ENCODE assay signal across 8 cellular contexts in genomic region chr7:92244803-92245486, GRCh38. TPM values are rescaled to one million over a fixed set of nuclear protein-coding genes. Genes with fewer than 3 reads are reported as not detected.
A peak's percentile ranks its signal among the peaks of the same experiment; 100 is the strongest.
DNase-seq lines count a peak whose midpoint lies in the region; ATAC-seq, FAIRE-seq and TF ChIP-seq lines count a peak whose summit lies in the region.

No MANE protein-coding gene starts in this region.

- H3K4me3 ChIP-seq in GM23338 (peak overlapping the region; percentile 94), PC-3 (ENCODE audit: low read length) (peak overlapping the region; percentile 92), aorta (ENCODE audit: low read length in 2 of 2) (peak overlapping the region; percentile 87 to 94)

- CTCF ChIA-PET in PC-3 (lab: Charles Lee) = interaction anchor here (1.0 kb wide), 1 partner anchor 66 kb away, joined by 3 read pairs; the partner anchor contains the start of gene LRRD1

- peaks cover 5% of the 10 kb centered on the region for H3K36me3 Mint-ChIP-seq in GM23338 (ENCODE audit: low read depth)

- TF ChIP-seq CTCF in GM23338 (conservative IDR thresholded peaks at IDR 0.05; ENCODE audit: low read depth in 2 of 2) (no peak), PC-3 (conservative IDR thresholded peaks at IDR 0.05; ENCODE audit: low read depth, low read length) (no peak), D721Med (IDR thresholded peaks at IDR 0.05; ENCODE audit: insufficient read depth, missing control alignments) (no peak)

- no peaks in the 10 kb centered on the region for H3F3A ChIP-seq in GM23338 (replicated peaks; ENCODE audit: low read depth)
- no peaks in the 10 kb centered on the region for H3F3A ChIP-seq in PC-3 (ENCODE audit: low read length, unreplicated experiment)

- no peak for FAIRE-seq in D721Med (lab: Jason Lieb, UNC)

- H3K4me1 Mint-ChIP-seq in GM23338 = peaks cover 27% of the 10 kb centered on the region; the same call in 2 of the 3 replicates

- H3K27me3 ChIP-seq in GM23338 (ENCODE audit: insufficient read depth) (no peaks in the 10 kb centered on the region), PC-3 (ENCODE audit: low read length) (no peaks in the 10 kb centered on the region), aorta (ENCODE audit: control insufficient read depth in 1 of 2, insufficient read depth in 2 of 2, low read length in 1 of 2) (no peaks in the 10 kb centered on the region)

- H3K4me1 ChIP-seq in GM23338 (ENCODE audit: insufficient read depth) (peaks cover 19% of the 10 kb centered on the region), PC-3 (ENCODE audit: insufficient read depth, low read length) (peaks cover 21% of the 10 kb centered on the region), aorta (ENCODE audit: control insufficient read depth in 1 of 2, insufficient read depth in 2 of 2, low read length in 2 of 2) (no peaks in the 10 kb centered on the region)

- intact Hi-C loops in PC-3 (cut with micrococcal nuclease) = loop anchor here (2.0 kb wide), 1 partner anchor 202 kb away; the partner anchor contains the start of gene GATAD1
- intact Hi-C loops in aorta (cut with DNase I) = loop anchor here (5.0 to 10.0 kb wide), 5 partner anchors 37 to 210 kb away; no protein-coding TSS in a partner anchor

- peak overlapping the region; percentile 94 for H3K9ac ChIP-seq in PC-3 (ENCODE audit: low read length)

- H4K20me1 ChIP-seq in GM23338 (replicated peaks; ENCODE audit: insufficient read depth) (peaks cover under 1% of the 10 kb centered on the region; the same call in 1 of the 2 replicates), PC-3 (ENCODE audit: low read length) (peaks cover 10% of the 10 kb centered on the region; the same call in 1 of the 2 replicates)

- ATAC-seq in GM23338 (no peak), PC-3 (peak; percentile 5), aorta (ENCODE audit: low FRiP score) (peak; percentile 40)

- no peaks in the 10 kb centered on the region for H3K9me3 Mint-ChIP-seq in GM23338

- H3K27ac Mint-ChIP-seq in GM23338 = peak overlapping the region; percentile 99

- BruUV-seq in PC-3 (replicated peaks; lab: Mats Ljungman, UMichigan) = no TSS peak

- peak overlapping the region; percentile 98 for H3K27ac ChIP-seq in GM23338 (ENCODE audit: low read depth)
- H3K27ac ChIP-seq in PC-3 (ENCODE audit: low read length) = peak overlapping the region; percentile 84
- H3K27ac ChIP-seq in aorta (ENCODE audit: low read depth in 1 of 2, low read length in 2 of 2) = peak overlapping the region; percentile 4 to 84

- peaks cover 61% of the 10 kb centered on the region for H3K79me2 ChIP-seq in GM23338 (replicated peaks; ENCODE audit: insufficient read depth)
- peaks cover 70% of the 10 kb centered on the region for H3K79me2 ChIP-seq in PC-3 (ENCODE audit: low read length)

- H3K9me2 ChIP-seq in GM23338 (ENCODE audit: insufficient read depth) (no peaks in the 10 kb centered on the region), PC-3 (replicated peaks; ENCODE audit: low read length) (no peaks in the 10 kb centered on the region)

- peaks cover 12% of the 10 kb centered on the region for H3K27me3 Mint-ChIP-seq in GM23338 (ENCODE audit: insufficient read depth, low read depth, poor library complexity)

- POLR2A ChIA-PET in PC-3 (lab: Charles Lee; ENCODE audit: unreplicated experiment) = no interaction called here

- peak overlapping the region; percentile 97 for H3K4me3 Mint-ChIP-seq in GM23338

- H2AFZ ChIP-seq in GM23338 (peak overlapping the region; percentile 99), PC-3 (ENCODE audit: low read length) (peak overlapping the region; percentile 91)

- H3K9me3 ChIP-seq in PC-3 (ENCODE audit: low read length) = no peaks in the 10 kb centered on the region
- H3K9me3 ChIP-seq in aorta (ENCODE audit: control insufficient read depth, low read length) = no peaks in the 10 kb centered on the region

- 0 to 1% methylated on average over 11 of the region's 11 CpGs for WGBS in aorta, 2 donors

- DNase-seq in EL (peak; percentile 38), GM23338 (ENCODE audit: low spot score) (no peak), PC-3 (no peak), dermis microvascular lymphatic vessel endothelial cell (ENCODE audit: low read depth in 2 of 2) (peak; percentile 9 to 41), midbrain (lab: John Stamatoyannopoulos, UW) (peak; percentile 48), aorta (no peak), nucleus accumbens (lab: John Stamatoyannopoulos, UW) (no peak), D721Med (ENCODE audit: insufficient read length, low spot score) (no peak)

- H3K4me2 ChIP-seq in GM23338 (peak overlapping the region; percentile 74), PC-3 (ENCODE audit: low read length) (peak overlapping the region; percentile 93)

- H3K36me3 ChIP-seq in GM23338 (ENCODE audit: insufficient read depth) (no peaks in the 10 kb centered on the region; the same call in 1 of the 2 replicates), PC-3 (ENCODE audit: low read depth, low read length) (0 out of 2 replicates have a peak, but pooled peaks cover 3% of the 10 kb centered on the region), aorta (ENCODE audit: control insufficient read depth in 1 of 2, insufficient read depth in 2 of 2, low read length in 1 of 2) (peaks cover 0 to 2% of the 10 kb centered on the region in 2 donors)

TF ChIP-seq in GM23338, 12 proteins besides CTCF, POLR2A, EP300 and RAD21 (continues in another document):
- TF ChIP-seq REST (IDR thresholded peaks at IDR 0.05; ENCODE audit: unreplicated experiment) (no peak), EZH2 (IDR thresholded peaks at IDR 0.05; ENCODE audit: low read depth, unreplicated experiment) (no peak), CREB1 (CRISPR knock-in tag; IDR thresholded peaks at IDR 0.05; ENCODE audit: low read depth) (no peak), STAT1 (IDR thresholded peaks at IDR 0.05; ENCODE audit: unreplicated experiment) (no peak), EZH2phosphoT487 (IDR thresholded peaks at IDR 0.05; ENCODE audit: unreplicated experiment) (no peak)

RNA-seq across cellular contexts. Expression of gene KRIT1, which starts 0.8 kb away (rescaled TPM):
- 54.3 and 59.8 TPM in 2 replicates for total RNA-seq in GM23338 (2014; rRNA removed; shearing (Covaris generic))
- 49.6 and 51.2 TPM in 2 replicates for polyA plus RNA-seq in GM23338 (2016; fragmentation: Nextera tagmentation; extraction: Ambion mirVana)
- total RNA-seq in PC-3 (2014; rRNA removed) = 23.7 and 46.4 TPM in 2 replicates
- 26.8 and 30.6 TPM in 2 replicates for total RNA-seq in dermis microvascular lymphatic vessel endothelial cell
- 10 to 100 TPM; 36.3 to 65.2 TPM for total RNA-seq in aorta
- 10 to 100 TPM; 14.3 to 20.4 TPM for polyA plus RNA-seq in aorta

RNA-seq across cellular contexts. Expression of gene ANKIB1, which starts 0.8 kb away (rescaled TPM):
- 39.8 and 40.3 TPM in 2 replicates for total RNA-seq in GM23338 (2014; rRNA removed; shearing (Covaris generic))
- 17.1 and 19.1 TPM in 2 replicates for polyA plus RNA-seq in GM23338 (2016; fragmentation: Nextera tagmentation; extraction: Ambion mirVana)
- 25.1 and 32.1 TPM in 2 replicates for total RNA-seq in PC-3 (2014; rRNA removed)
- 24.5 and 24.6 TPM in 2 replicates for total RNA-seq in dermis microvascular lymphatic vessel endothelial cell
- 10 to 100 TPM; 71.0 to 75.1 TPM for total RNA-seq in aorta
- polyA plus RNA-seq in aorta = 10 to 100 TPM; 12.0 to 17.0 TPM

Comparison
In these comparisons a context has a peak if more than half of its experiments do, and no peak if none do; other contexts are left out.
1. DNase-seq: peak in EL (single experiment), dermis microvascular lymphatic vessel endothelial cell (2 of 2) and midbrain (single experiment); none in GM23338 (single experiment), PC-3 (single experiment), aorta (0 of 2), nucleus accumbens (0 of 56) and D721Med (single experiment).
2. H3K27ac ChIP-seq: peak in every context shown above with its lines; median percentile 98 in GM23338; 84 in PC-3; 44 in aorta.
3. Peak in every context shown above with its lines, with median percentiles within 50 percentile points of each other: H3K4me3 ChIP-seq.